13 cellular contexts compared by ENCODE assay signal in the genomic region with DNA sequence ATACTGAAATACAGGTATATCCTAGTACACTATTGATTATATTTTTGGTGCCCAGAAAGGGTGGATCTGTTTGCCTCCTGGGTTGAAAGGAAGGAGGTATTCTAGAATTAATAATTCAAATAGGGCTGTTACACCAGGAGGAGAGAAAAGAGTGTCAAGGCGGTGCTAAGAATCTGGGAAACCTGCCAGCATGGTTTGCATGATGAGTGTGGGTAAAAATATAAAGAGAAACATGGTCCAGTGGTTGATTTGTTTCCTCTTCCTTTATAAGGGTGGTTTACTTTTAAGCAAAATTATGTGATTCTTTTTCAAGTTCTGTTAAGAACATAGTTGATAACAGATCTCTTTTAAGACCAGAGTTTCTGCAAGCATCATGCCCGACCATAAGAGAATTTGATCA.
DNase-seq lines count a peak whose midpoint lies in the region; ATAC-seq, FAIRE-seq and TF ChIP-seq lines count a peak whose summit lies in the region.
"Had no signal": no experiment of that assay in that cellular context is flagged by ENCODE, and none has a peak within 500 bp of the region (broad histone marks: within the 10 kb centered on the region; RNA-seq: fewer than 3 reads in every experiment).

No MANE protein-coding gene starts in this region.

- H3K9ac ChIP-seq in keratinocyte (ENCODE audit: control insufficient read depth, extremely low read depth, insufficient read depth, low read length): no peak overlapping the region

- H3K4me3 ChIP-seq in keratinocyte (ENCODE audit: control insufficient read depth in 2 of 3, extremely low read depth in 1 of 3, insufficient read depth in 2 of 3, low read depth in 1 of 3, low read length in 3 of 3) (no peak overlapping the region), suprapubic skin (no peak overlapping the region)

- DNase-seq in DMS 273 treated with DMSO at 0.1 percent for 48 hours (lab: John Stamatoyannopoulos, UW): peak; percentile 20
- DNase-seq in keratinocyte (ENCODE audit: low read depth, low spot score): no peak
- DNase-seq in suprapubic skin (ENCODE audit: low spot score in 2 of 2): no peak
- DNase-seq in activated effector memory CD4-positive, alpha-beta T cell treated with Interleukin-2 at 50 U/mL for 16 hours: no peak
- DNase-seq: activated CD4-positive, alpha-beta T cell treated with anti-CD3 and anti-CD28 coated beads, Interleukin-2, amount 10 ng/mL, durations not matched to agents 7 days and 5 days; foreskin melanocyte; stimulated activated CD4-positive, alpha-beta T cell treated with anti-CD3 and anti-CD28 coated beads, Interleukin-12 subunit alpha, Interleukin-12 subunit beta, amount 100 ng/mL, for 4 hours; stimulated activated naive CD4-positive, alpha-beta T cell had no signal

- no peak for TF ChIP-seq POLR2A in suprapubic skin (IDR thresholded peaks at IDR 0.05)

- no peak overlapping the region for H2AFZ ChIP-seq in keratinocyte (ENCODE audit: control insufficient read depth, low read length)

- H3K9me3 ChIP-seq in keratinocyte (ENCODE audit: control insufficient read depth, low read depth, low read length) (no peaks in the 10 kb centered on the region), suprapubic skin (no peaks in the 10 kb centered on the region)

- H3K27ac ChIP-seq in keratinocyte (ENCODE audit: control insufficient read depth, insufficient read depth, low read length) (no peak overlapping the region), suprapubic skin (no peak overlapping the region)

- no peak overlapping the region for H3K4me2 ChIP-seq in keratinocyte (ENCODE audit: control insufficient read depth, extremely low read depth, insufficient read depth, low read depth, low read length)

- H3K27me3 ChIP-seq in keratinocyte (ENCODE audit: control insufficient read depth, extremely low read depth, insufficient read depth, low read length) (no peaks in the 10 kb centered on the region), suprapubic skin (no peaks in the 10 kb centered on the region)

- H3K79me2 ChIP-seq in keratinocyte (ENCODE audit: control insufficient read depth, insufficient read depth, low read length): no peaks in the 10 kb centered on the region

- WGBS in suprapubic skin: 45% methylated on average over 2 of the region's 2 CpGs

- dilution Hi-C loops in keratinocyte (cut with MboI; ENCODE audit: extremely low pct_ligation_motif_present, low sequenced_read_pairs): no loop called here

- H3K9me1 ChIP-seq in keratinocyte (ENCODE audit: control insufficient read depth, extremely low read depth, insufficient read depth, low read length): no peaks in the 10 kb centered on the region

- ATAC-seq in HG03442 (IDR thresholded peaks at IDR 0.05; ENCODE audit: unreplicated experiment): peak; percentile 53
- ATAC-seq in SK-N-SH treated with all-trans-retinoic acid at 6 μM for 48 hours: peak; percentile 59; the same call in 2 of the 3 replicates
- no peak for ATAC-seq in GM21526 (IDR thresholded peaks at IDR 0.05; ENCODE audit: low FRiP score, unreplicated experiment)
- no peak for ATAC-seq in HG03280 (IDR thresholded peaks at IDR 0.05; ENCODE audit: unreplicated experiment)
- ATAC-seq: Panc1 had no signal

- no peak for TF ChIP-seq EP300 in suprapubic skin (IDR thresholded peaks at IDR 0.05)

- TF ChIP-seq CTCF in keratinocyte (optimal IDR thresholded peaks at IDR 0.05 in 1 of 3, IDR thresholded peaks at IDR 0.05 in 1 of 3, conservative IDR thresholded peaks at IDR 0.05 in 1 of 3; ENCODE audit: extremely low read depth in 1 of 3, insufficient read depth in 2 of 3, low read length in 3 of 3): no peak
- TF ChIP-seq CTCF in suprapubic skin (IDR thresholded peaks at IDR 0.05): no peak

- peak; percentile 9 for FAIRE-seq in keratinocyte (lab: Jason Lieb, UNC)

- no peaks in the 10 kb centered on the region for H4K20me1 ChIP-seq in keratinocyte (ENCODE audit: control insufficient read depth, extremely low read depth, insufficient read depth, low read length)

- no peaks in the 10 kb centered on the region for H3K4me1 ChIP-seq in keratinocyte (ENCODE audit: control insufficient read depth, extremely low read depth, insufficient read depth, low read length)
- no peaks in the 10 kb centered on the region for H3K4me1 ChIP-seq in suprapubic skin

- H3K36me3 ChIP-seq in keratinocyte (ENCODE audit: control insufficient read depth in 2 of 2, extremely low read depth in 1 of 2, insufficient read depth in 2 of 2, low read length in 2 of 2) (no peaks in the 10 kb centered on the region), suprapubic skin (no peaks in the 10 kb centered on the region)

TF ChIP-seq in SK-N-SH treated with all-trans-retinoic acid at 6 μM for 48 hours, 23 proteins besides CTCF, POLR2A, EP300 and RAD21:
- TF ChIP-seq ZFP30 (CRISPR knock-in tag; IDR thresholded peaks at IDR 0.05) (no peak), CREB5 (CRISPR knock-in tag; IDR thresholded peaks at IDR 0.05; ENCODE audit: low read depth) (no peak), ZFP3 (CRISPR knock-in tag; IDR thresholded peaks at IDR 0.05) (no peak)

Comparison
In these comparisons a context has a peak if more than half of its experiments do, and no peak if none do; other contexts are left out.
1. ATAC-seq: peak in HG03442 (single experiment) and SK-N-SH treated with all-trans-retinoic acid at 6 μM for 48 hours (single experiment); none in GM21526 (single experiment) and HG03280 (single experiment).